10 cellular contexts compared by ENCODE assay signal in the genomic region with DNA sequence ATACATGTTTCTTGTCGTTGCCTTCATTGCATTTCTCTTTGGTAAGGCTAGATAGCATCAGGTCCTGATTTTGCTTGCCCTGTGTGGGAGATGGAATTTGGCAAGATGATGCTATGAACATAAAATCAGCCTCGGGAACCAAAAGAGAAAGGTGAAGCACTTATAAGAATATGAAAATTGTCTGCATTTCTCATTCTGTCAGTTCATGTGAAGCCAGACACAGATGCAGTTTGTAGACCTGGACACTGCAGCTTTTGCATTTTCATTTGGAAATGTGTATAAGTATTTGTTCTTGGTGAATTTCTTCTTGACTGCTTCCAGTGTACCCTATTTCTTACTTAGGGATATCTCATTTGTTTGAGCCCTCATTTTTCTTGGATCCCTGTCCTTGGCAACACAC. TPM values are rescaled to one million over a fixed set of nuclear protein-coding genes. Genes with fewer than 3 reads are reported as not detected.
DNase-seq lines count a peak whose midpoint lies in the region; ATAC-seq and TF ChIP-seq lines count a peak whose summit lies in the region.
"Had no signal": no experiment of that assay in that cellular context is flagged by ENCODE, and none has a peak within 500 bp of the region (broad histone marks: within the 10 kb centered on the region; RNA-seq: fewer than 3 reads in every experiment).

No MANE protein-coding gene starts in this region.

- H3K36me3 Mint-ChIP-seq in activated T-cell treated with anti-CD3 and anti-CD28 coated beads, Interleukin-2, amount 50 U/mL, for 72 hours (ENCODE audit: insufficient read depth in 2 of 2) = peaks cover 3 to 20% of the 10 kb centered on the region in 2 donors

- intact Hi-C loops in right lobe of liver (cut with DNase I) (no loop called here), tibial artery (cut with DNase I; ENCODE audit: low total_unique reads) (loop anchor here (5.0 to 10.0 kb wide), 4 partner anchors 75 to 672 kb away; partner anchors contain the start of genes FITM2, OSER1, SYS1 and TOMM34)

- TF ChIP-seq POLR2A in right lobe of liver (IDR thresholded peaks at IDR 0.05) = no peak

- no peak for TF ChIP-seq CTCF in astrocyte of the cerebellum (IDR thresholded peaks at IDR 0.05; ENCODE audit: low read depth, low read length, missing control alignments)
- TF ChIP-seq CTCF in right lobe of liver (IDR thresholded peaks at IDR 0.05) = no peak
- TF ChIP-seq CTCF in tibial artery (IDR thresholded peaks at IDR 0.05) = no peak

- no peaks in the 10 kb centered on the region for H3K27me3 ChIP-seq in right lobe of liver
- H3K27me3 ChIP-seq in tibial artery = no peaks in the 10 kb centered on the region

- H3K4me3 Mint-ChIP-seq in activated T-cell treated with anti-CD3 and anti-CD28 coated beads, Interleukin-2, amount 50 U/mL, for 72 hours = peak overlapping the region; percentile 97 to 98

- WGBS in right lobe of liver (ENCODE audit: insufficient coverage, low coverage, low lambda C conversion rate, missing lambda C conversion rate) = 0% methylated on average over 2 of the region's 2 CpGs

- no peak overlapping the region for H3K27ac ChIP-seq in right lobe of liver
- peak overlapping the region; percentile 94 to 96 for H3K27ac ChIP-seq in tibial artery

- H3K9me3 Mint-ChIP-seq in activated T-cell treated with anti-CD3 and anti-CD28 coated beads, Interleukin-2, amount 50 U/mL, for 72 hours = no peaks in the 10 kb centered on the region

- H3K4me3 ChIP-seq in astrocyte of the cerebellum (ENCODE audit: low read depth, low read length) = peak overlapping the region; percentile 95
- H3K4me3 ChIP-seq in right lobe of liver = peak overlapping the region; percentile 97 to 98 (median 97)
- peak overlapping the region; percentile 94 to 97 for H3K4me3 ChIP-seq in tibial artery

- DNase-seq in activated T-cell treated with anti-CD3 and anti-CD28 coated beads, Interleukin-2, amount 50 U/mL, for 72 hours = no peak
- DNase-seq in activated T-cell treated with anti-CD3 and anti-CD28 coated beads, Interleukin-2, amount 50 U/mL, for 48 hours = no peak
- DNase-seq in astrocyte of the cerebellum (ENCODE audit: low read depth) (no peak), right lobe of liver (no peak), tibial artery (no peak)
- DNase-seq in activated CD4-positive, alpha-beta T cell treated with anti-CD3 and anti-CD28 coated beads, Interleukin-2, amount 50 U/mL, for 1 hour = no peak
- DNase-seq in stimulated activated CD4-positive, alpha-beta T cell treated with anti-CD3 and anti-CD28 coated beads, Interleukin-4, amount 100 ng/mL, for 4 hours = no peak
- DNase-seq: DMS153; stimulated activated CD4-positive, alpha-beta T cell treated with anti-CD3 and anti-CD28 coated beads, Interleukin-2, amount 100 ng/mL, for 48 hours had no signal

- peaks cover 0 to 41% (median 15%) of the 10 kb centered on the region in 4 donors for H3K4me1 ChIP-seq in right lobe of liver
- H3K4me1 ChIP-seq in tibial artery = peaks cover 0 to 61% (median 46%) of the 10 kb centered on the region in 4 donors

- peaks cover 67% of the 10 kb centered on the region for H3K4me1 Mint-ChIP-seq in activated T-cell treated with anti-CD3 and anti-CD28 coated beads, Interleukin-2, amount 50 U/mL, for 72 hours (ENCODE audit: low read depth)

- in situ Hi-C loops in astrocyte of the cerebellum (cut with HindIII; ENCODE audit: low sequenced_read_pairs) = no loop called here

- H3K9me3 ChIP-seq in right lobe of liver (no peaks in the 10 kb centered on the region), tibial artery (no peaks in the 10 kb centered on the region)

- ATAC-seq in activated T-cell treated with anti-CD3 and anti-CD28 coated beads, Interleukin-2, amount 50 U/mL, for 72 hours (replicated peaks in 1 of 2) = no peak
- no peak for ATAC-seq in right lobe of liver
- no peak for ATAC-seq in HG02588 (IDR thresholded peaks at IDR 0.05; ENCODE audit: unreplicated experiment)

- H3K36me3 ChIP-seq in right lobe of liver (no peaks in the 10 kb centered on the region), tibial artery (no peaks in the 10 kb centered on the region)

- H3K27ac Mint-ChIP-seq in activated T-cell treated with anti-CD3 and anti-CD28 coated beads, Interleukin-2, amount 50 U/mL, for 72 hours = peak overlapping the region; percentile 97

- H3K27me3 Mint-ChIP-seq in activated T-cell treated with anti-CD3 and anti-CD28 coated beads, Interleukin-2, amount 50 U/mL, for 72 hours (ENCODE audit: low read depth) = no peaks in the 10 kb centered on the region

RNA-seq across cellular contexts. Expression of gene YWHAB, which starts 1.3 kb away (rescaled TPM):
- 100 to 1,000 TPM; 196 to 198 TPM for total RNA-seq in activated T-cell treated with anti-CD3 and anti-CD28 coated beads, Interleukin-2, amount 50 U/mL, for 72 hours
- 10 to 100 TPM; 48.7 to 71.1 (median 54.5) TPM for total RNA-seq in right lobe of liver

RNA-seq across cellular contexts. Expression of gene PABPC1L, which starts 23.0 kb away (rescaled TPM):
- total RNA-seq in activated T-cell treated with anti-CD3 and anti-CD28 coated beads, Interleukin-2, amount 50 U/mL, for 72 hours = 100 to 1,000 TPM; 138 to 162 TPM
- 10 to 100 TPM in 5 of 6 experiments, 1 to 10 TPM in 1; 8.7 to 40.2 (median 27.7) TPM for total RNA-seq in right lobe of liver

Comparison
In these comparisons a context has a peak if more than half of its experiments do, and no peak if none do; other contexts are left out.
1. H3K27ac ChIP-seq: peak in tibial artery (2 of 2); none in right lobe of liver (0 of 3).
2. Peak in every context shown above with its lines, with median percentiles within 50 percentile points of each other: H3K4me3 ChIP-seq.